Comparison of ENCODE assay signal across 12 cellular contexts in the genomic region with DNA sequence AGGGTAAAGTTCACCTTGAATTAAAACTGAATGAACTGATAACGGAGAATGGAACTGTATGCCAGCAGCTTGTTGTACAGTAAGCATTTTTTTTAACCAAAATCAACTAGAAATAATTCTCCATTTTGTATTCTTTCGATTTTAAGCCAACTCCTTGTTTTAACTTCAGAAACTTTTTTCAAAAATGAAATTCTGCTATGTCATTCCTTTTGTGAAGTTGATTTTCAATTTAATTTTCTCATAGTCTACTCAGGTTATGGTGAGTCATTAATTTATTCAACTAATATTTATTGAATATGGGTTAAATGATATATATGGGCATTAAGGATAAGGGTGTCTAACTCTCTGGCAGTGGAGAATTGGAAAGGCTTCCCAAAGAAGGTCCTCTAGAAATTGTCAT.
"Had no signal": no experiment of that assay in that cellular context is flagged by ENCODE, and none has a peak within 500 bp of the region (broad histone marks: within the 10 kb centered on the region; RNA-seq: fewer than 3 reads in every experiment).

No MANE protein-coding gene starts in this region.

- H3K4me3 Mint-ChIP-seq: activated CD4-positive, alpha-beta T cell treated with anti-CD3 and anti-CD28 coated beads, Interleukin-2, amount 10 ng/mL, durations not matched to agents 7 days and 5 days; neural progenitor cell; WTC11 had no signal

- H3K4me1 Mint-ChIP-seq: neural progenitor cell, WTC11 had no signal

- H3K27ac Mint-ChIP-seq: activated CD4-positive, alpha-beta T cell treated with anti-CD3 and anti-CD28 coated beads, Interleukin-2, amount 10 ng/mL, durations not matched to agents 7 days and 5 days; neural progenitor cell; WTC11 had no signal

- DNase-seq: activated CD4-positive, alpha-beta T cell treated with anti-CD3 and anti-CD28 coated beads, Interleukin-2, amount 10 ng/mL, durations not matched to agents 7 days and 5 days; activated effector memory CD4-positive, alpha-beta T cell treated with anti-CD3 and anti-CD28 coated beads, Interleukin-2, amount 50 U/mL, for 16 hours; esophagus squamous epithelium; foreskin fibroblast; heart left ventricle; islet precursor cell; left lung; mesenchymal stem cell; stimulated activated CD4-positive, alpha-beta T cell treated with anti-CD3 and anti-CD28 coated beads, Interleukin-4, amount 100 ng/mL, for 4 hours; stomach had no signal

- H3K27me3 Mint-ChIP-seq: activated CD4-positive, alpha-beta T cell treated with anti-CD3 and anti-CD28 coated beads, Interleukin-2, amount 10 ng/mL, durations not matched to agents 7 days and 5 days had no signal

- ATAC-seq: heart left ventricle, left lung, WTC11 had no signal
